ENCODE assay signal across 1 cellular context in the genomic region with DNA sequence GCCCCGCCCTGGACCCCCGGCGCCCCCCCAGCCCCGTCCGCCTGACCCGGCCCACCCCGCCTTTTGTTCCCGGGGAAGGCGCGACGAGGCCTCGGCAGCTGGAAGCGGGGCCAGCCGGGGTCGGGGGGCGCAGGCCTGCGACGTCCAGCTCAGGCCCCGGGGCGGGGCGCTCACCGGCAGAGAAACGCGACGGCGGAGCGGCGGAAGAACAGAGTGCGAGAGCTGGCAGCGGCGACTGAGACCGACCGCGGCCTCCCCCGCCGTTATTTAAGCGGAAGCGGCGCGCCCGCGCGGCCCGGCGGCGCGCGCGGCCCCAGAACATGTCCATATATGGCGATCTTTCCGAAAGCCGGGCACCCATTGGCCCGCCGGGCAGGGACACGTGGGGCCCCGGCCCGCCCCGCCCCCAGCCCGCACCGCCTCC.
TF ChIP-seq lines count a peak whose summit lies in the region.

Gene ACTG1, minus strand, starts transcription at position 240 of the 424 bp plus-strand sequence. CDS start 445 bp downstream, outside the sequence.

TF ChIP-seq in GM12878, 131 proteins besides CTCF, POLR2A, EP300 and RAD21 (continued from another document and continues in another):
- TF ChIP-seq YBX1 (IDR thresholded peaks at IDR 0.05) (no peak), SUPT20H (IDR thresholded peaks at IDR 0.05; ENCODE audit: borderline replicate concordance, control insufficient read depth, low read depth, low read length) (no peak), SMC3 (IDR thresholded peaks at IDR 0.05; ENCODE audit: borderline replicate concordance, low read length) (no peak), HDAC2 (IDR thresholded peaks at IDR 0.05) (no peak), USF1 (IDR thresholded peaks at IDR 0.05; ENCODE audit: borderline replicate concordance, extremely low read length, insufficient read depth, low read depth, low read length) (peak; percentile 75), RAD51 (IDR thresholded peaks at IDR 0.05) (no peak), SIX5 (IDR thresholded peaks at IDR 0.05; ENCODE audit: low read depth, low read length, severe bottlenecking) (no peak), NFIC (IDR thresholded peaks at IDR 0.05; ENCODE audit: low read depth, low read length) (no peak), EED (IDR thresholded peaks at IDR 0.05; ENCODE audit: low read depth) (no peak), NR2F1 (conservative IDR thresholded peaks at IDR 0.05) (peak; percentile 66; the same call in 1 of the 2 replicates), HCFC1 (IDR thresholded peaks at IDR 0.05; ENCODE audit: low read length) (peak; percentile 38; the same call in 1 of the 2 replicates), MTA3 (IDR thresholded peaks at IDR 0.05; ENCODE audit: borderline replicate concordance, low read length) (no peak), GATAD2B (conservative IDR thresholded peaks at IDR 0.05; ENCODE audit: low read depth) (no peak), HDGF (IDR thresholded peaks at IDR 0.05) (no peak), NFYA (IDR thresholded peaks at IDR 0.05; ENCODE audit: borderline replicate concordance, low read depth, low read length) (no peak), RCOR1 (conservative IDR thresholded peaks at IDR 0.05; ENCODE audit: low read depth, low read length) (no peak), HDAC6 (IDR thresholded peaks at IDR 0.05; ENCODE audit: unreplicated experiment) (peak; percentile 85), BRCA1 (IDR thresholded peaks at IDR 0.05; ENCODE audit: low read depth, low read length) (no peak), ELK1 (IDR thresholded peaks at IDR 0.05; ENCODE audit: low read depth, low read length) (peak; percentile 78), PAX5 (IDR thresholded peaks at IDR 0.05; ENCODE audit: borderline replicate concordance, low read depth, low read length) (peak; percentile 9; the same call in 1 of the 2 replicates), ZNF24 (IDR thresholded peaks at IDR 0.05) (no peak), EZH2 (IDR thresholded peaks at IDR 0.05; ENCODE audit: borderline replicate concordance, control insufficient read depth, low read depth, low read length) (no peak), ZNF217 (IDR thresholded peaks at IDR 0.05) (no peak), MYB (IDR thresholded peaks at IDR 0.05; ENCODE audit: borderline replicate concordance, low read depth, low read length) (no peak), IKZF2 (IDR thresholded peaks at IDR 0.05) (no peak), BMI1 (IDR thresholded peaks at IDR 0.05; ENCODE audit: borderline replicate concordance) (no peak), FOXK2 (IDR thresholded peaks at IDR 0.05) (no peak), POU2F2 (IDR thresholded peaks at IDR 0.05; ENCODE audit: borderline replicate concordance, low read depth, low read length) (peak; percentile 97), ESRRA (IDR thresholded peaks at IDR 0.05; ENCODE audit: low read length) (no peak), MTA2 (IDR thresholded peaks at IDR 0.05; ENCODE audit: low read depth) (no peak), RELA (IDR thresholded peaks at IDR 0.05; ENCODE audit: borderline replicate concordance, partially characterized antibody) (no peak), ASH2L (IDR thresholded peaks at IDR 0.05; ENCODE audit: borderline replicate concordance, low read depth) (no peak), RBBP5 (conservative IDR thresholded peaks at IDR 0.05) (no peak), MAX (IDR thresholded peaks at IDR 0.05; ENCODE audit: low read depth, low read length) (no peak), MEF2B (IDR thresholded peaks at IDR 0.05; ENCODE audit: partially characterized antibody, poor library complexity, severe bottlenecking) (no peak), POLR2AphosphoS5 (IDR thresholded peaks at IDR 0.05; ENCODE audit: low read length) (peak; percentile 92), ZBTB11 (CRISPR knock-in tag; IDR thresholded peaks at IDR 0.05) (no peak)
- TF ChIP-seq, protein P1, sequence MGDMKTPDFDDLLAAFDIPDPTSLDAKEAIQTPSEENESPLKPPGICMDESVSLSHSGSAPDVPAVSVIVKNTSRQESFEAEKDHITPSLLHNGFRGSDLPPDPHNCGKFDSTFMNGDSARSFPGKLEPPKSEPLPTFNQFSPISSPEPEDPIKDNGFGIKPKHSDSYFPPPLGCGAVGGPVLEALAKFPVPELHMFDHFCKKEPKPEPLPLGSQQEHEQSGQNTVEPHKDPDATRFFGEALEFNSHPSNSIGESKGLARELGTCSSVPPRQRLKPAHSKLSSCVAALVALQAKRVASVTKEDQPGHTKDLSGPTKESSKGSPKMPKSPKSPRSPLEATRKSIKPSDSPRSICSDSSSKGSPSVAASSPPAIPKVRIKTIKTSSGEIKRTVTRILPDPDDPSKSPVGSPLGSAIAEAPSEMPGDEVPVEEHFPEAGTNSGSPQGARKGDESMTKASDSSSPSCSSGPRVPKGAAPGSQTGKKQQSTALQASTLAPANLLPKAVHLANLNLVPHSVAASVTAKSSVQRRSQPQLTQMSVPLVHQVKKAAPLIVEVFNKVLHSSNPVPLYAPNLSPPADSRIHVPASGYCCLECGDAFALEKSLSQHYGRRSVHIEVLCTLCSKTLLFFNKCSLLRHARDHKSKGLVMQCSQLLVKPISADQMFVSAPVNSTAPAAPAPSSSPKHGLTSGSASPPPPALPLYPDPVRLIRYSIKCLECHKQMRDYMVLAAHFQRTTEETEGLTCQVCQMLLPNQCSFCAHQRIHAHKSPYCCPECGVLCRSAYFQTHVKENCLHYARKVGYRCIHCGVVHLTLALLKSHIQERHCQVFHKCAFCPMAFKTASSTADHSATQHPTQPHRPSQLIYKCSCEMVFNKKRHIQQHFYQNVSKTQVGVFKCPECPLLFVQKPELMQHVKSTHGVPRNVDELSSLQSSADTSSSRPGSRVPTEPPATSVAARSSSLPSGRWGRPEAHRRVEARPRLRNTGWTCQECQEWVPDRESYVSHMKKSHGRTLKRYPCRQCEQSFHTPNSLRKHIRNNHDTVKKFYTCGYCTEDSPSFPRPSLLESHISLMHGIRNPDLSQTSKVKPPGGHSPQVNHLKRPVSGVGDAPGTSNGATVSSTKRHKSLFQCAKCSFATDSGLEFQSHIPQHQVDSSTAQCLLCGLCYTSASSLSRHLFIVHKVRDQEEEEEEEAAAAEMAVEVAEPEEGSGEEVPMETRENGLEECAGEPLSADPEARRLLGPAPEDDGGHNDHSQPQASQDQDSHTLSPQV (IDR thresholded peaks at IDR 0.05): 0 out of 2 replicates have a peak, but pooled peaks have one; percentile 36
- TF ChIP-seq, protein P2, sequence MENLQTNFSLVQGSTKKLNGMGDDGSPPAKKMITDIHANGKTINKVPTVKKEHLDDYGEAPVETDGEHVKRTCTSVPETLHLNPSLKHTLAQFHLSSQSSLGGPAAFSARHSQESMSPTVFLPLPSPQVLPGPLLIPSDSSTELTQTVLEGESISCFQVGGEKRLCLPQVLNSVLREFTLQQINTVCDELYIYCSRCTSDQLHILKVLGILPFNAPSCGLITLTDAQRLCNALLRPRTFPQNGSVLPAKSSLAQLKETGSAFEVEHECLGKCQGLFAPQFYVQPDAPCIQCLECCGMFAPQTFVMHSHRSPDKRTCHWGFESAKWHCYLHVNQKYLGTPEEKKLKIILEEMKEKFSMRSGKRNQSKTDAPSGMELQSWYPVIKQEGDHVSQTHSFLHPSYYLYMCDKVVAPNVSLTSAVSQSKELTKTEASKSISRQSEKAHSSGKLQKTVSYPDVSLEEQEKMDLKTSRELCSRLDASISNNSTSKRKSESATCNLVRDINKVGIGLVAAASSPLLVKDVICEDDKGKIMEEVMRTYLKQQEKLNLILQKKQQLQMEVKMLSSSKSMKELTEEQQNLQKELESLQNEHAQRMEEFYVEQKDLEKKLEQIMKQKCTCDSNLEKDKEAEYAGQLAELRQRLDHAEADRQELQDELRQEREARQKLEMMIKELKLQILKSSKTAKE (IDR thresholded peaks at IDR 0.05; ENCODE audit: low read depth, poor library complexity, severe bottlenecking): no peak
- TF ChIP-seq, protein P3, sequence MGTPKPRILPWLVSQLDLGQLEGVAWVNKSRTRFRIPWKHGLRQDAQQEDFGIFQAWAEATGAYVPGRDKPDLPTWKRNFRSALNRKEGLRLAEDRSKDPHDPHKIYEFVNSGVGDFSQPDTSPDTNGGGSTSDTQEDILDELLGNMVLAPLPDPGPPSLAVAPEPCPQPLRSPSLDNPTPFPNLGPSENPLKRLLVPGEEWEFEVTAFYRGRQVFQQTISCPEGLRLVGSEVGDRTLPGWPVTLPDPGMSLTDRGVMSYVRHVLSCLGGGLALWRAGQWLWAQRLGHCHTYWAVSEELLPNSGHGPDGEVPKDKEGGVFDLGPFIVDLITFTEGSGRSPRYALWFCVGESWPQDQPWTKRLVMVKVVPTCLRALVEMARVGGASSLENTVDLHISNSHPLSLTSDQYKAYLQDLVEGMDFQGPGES (IDR thresholded peaks at IDR 0.05): no peak
- TF ChIP-seq, protein P4, sequence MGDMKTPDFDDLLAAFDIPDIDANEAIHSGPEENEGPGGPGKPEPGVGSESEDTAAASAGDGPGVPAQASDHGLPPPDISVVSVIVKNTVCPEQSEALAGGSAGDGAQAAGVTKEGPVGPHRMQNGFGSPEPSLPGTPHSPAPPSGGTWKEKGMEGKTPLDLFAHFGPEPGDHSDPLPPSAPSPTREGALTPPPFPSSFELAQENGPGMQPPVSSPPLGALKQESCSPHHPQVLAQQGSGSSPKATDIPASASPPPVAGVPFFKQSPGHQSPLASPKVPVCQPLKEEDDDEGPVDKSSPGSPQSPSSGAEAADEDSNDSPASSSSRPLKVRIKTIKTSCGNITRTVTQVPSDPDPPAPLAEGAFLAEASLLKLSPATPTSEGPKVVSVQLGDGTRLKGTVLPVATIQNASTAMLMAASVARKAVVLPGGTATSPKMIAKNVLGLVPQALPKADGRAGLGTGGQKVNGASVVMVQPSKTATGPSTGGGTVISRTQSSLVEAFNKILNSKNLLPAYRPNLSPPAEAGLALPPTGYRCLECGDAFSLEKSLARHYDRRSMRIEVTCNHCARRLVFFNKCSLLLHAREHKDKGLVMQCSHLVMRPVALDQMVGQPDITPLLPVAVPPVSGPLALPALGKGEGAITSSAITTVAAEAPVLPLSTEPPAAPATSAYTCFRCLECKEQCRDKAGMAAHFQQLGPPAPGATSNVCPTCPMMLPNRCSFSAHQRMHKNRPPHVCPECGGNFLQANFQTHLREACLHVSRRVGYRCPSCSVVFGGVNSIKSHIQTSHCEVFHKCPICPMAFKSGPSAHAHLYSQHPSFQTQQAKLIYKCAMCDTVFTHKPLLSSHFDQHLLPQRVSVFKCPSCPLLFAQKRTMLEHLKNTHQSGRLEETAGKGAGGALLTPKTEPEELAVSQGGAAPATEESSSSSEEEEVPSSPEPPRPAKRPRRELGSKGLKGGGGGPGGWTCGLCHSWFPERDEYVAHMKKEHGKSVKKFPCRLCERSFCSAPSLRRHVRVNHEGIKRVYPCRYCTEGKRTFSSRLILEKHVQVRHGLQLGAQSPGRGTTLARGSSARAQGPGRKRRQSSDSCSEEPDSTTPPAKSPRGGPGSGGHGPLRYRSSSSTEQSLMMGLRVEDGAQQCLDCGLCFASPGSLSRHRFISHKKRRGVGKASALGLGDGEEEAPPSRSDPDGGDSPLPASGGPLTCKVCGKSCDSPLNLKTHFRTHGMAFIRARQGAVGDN (IDR thresholded peaks at IDR 0.05): peak; percentile 96
